ENCODE assay signal across 23 cellular contexts in genomic region chr1:223836586-223836985, GRCh38. TPM values are rescaled to one million over a fixed set of nuclear protein-coding genes. Genes with fewer than 3 reads are reported as not detected.
A peak's percentile ranks its signal among the peaks of the same experiment; 100 is the strongest.
DNase-seq lines count a peak whose midpoint lies in the region; ATAC-seq, FAIRE-seq and TF ChIP-seq lines count a peak whose summit lies in the region.
"Had no signal": no experiment of that assay in that cellular context is flagged by ENCODE, and none has a peak within 500 bp of the region (broad histone marks: within the 10 kb centered on the region; RNA-seq: fewer than 3 reads in every experiment).

No MANE protein-coding gene starts in this region.

- H3K36me3 ChIP-seq in Loucy (ENCODE audit: insufficient read depth, low read length) (no peaks in the 10 kb centered on the region), small intestine (ENCODE audit: control insufficient read depth in 2 of 2, insufficient read depth in 2 of 2, low read length in 2 of 2) (no peaks in the 10 kb centered on the region)
- H3K36me3 ChIP-seq: heart right ventricle had no signal

- WGBS in small intestine, 3 donors: 14 to 38% (median 29%) methylated on average over 1 of the region's 1 CpG

- H2AFZ ChIP-seq in Loucy (ENCODE audit: low read length): no peak overlapping the region

- peak overlapping the region; percentile 2 for H3K9ac ChIP-seq in Loucy (ENCODE audit: low read depth, low read length, poor library complexity, severe bottlenecking)

- H3K36me3 Mint-ChIP-seq in Calu3 (ENCODE audit: insufficient read depth, unreplicated experiment): no peaks in the 10 kb centered on the region
- H3K36me3 Mint-ChIP-seq: immature natural killer cell had no signal

- no peak for FAIRE-seq in small intestine (lab: Jason Lieb, UNC)
- FAIRE-seq: endometrium, GM18507 had no signal

- H3K27ac ChIP-seq in small intestine (ENCODE audit: low read depth in 1 of 2, low read length in 1 of 2): no peak overlapping the region

- peaks cover 3% of the 10 kb centered on the region; the same call in 1 of the 2 replicates for H3F3A ChIP-seq in Loucy (ENCODE audit: low read depth)

- no peak for ATAC-seq in GM19463 (IDR thresholded peaks at IDR 0.05; ENCODE audit: unreplicated experiment)

- H3K4me3 ChIP-seq in Loucy (ENCODE audit: low read length, poor library complexity, severe bottlenecking) (peak overlapping the region; percentile 20), epithelial cell of esophagus (ENCODE audit: low read length) (no peak overlapping the region), small intestine (ENCODE audit: low read depth in 1 of 2, low read length in 2 of 2) (no peak overlapping the region)
- H3K4me3 ChIP-seq: coronary artery, heart right ventricle had no signal

- H3K27ac Mint-ChIP-seq in Calu3 (ENCODE audit: unreplicated experiment): no peak overlapping the region
- H3K27ac Mint-ChIP-seq: activated naive CD8-positive, alpha-beta T cell treated with anti-CD3 and anti-CD28 coated beads, Interleukin-2, amount 50 U/mL, for 24 hours; brain; immature natural killer cell had no signal

- no peaks in the 10 kb centered on the region for H3K9me3 Mint-ChIP-seq in Calu3 (ENCODE audit: low read depth, unreplicated experiment)
- H3K9me3 Mint-ChIP-seq: activated naive CD8-positive, alpha-beta T cell treated with anti-CD3 and anti-CD28 coated beads, Interleukin-2, amount 50 U/mL, for 24 hours; brain; immature natural killer cell had no signal

- DNase-seq in Calu3 (peak; percentile 43), epithelial cell of esophagus (ENCODE audit: low read depth) (peak; percentile 50), small intestine (peak; percentile 54), OCI-M2 (lab: John Stamatoyannopoulos, UW; ENCODE audit: unreplicated experiment) (no peak), NCI-H128 (lab: John Stamatoyannopoulos, UW; ENCODE audit: unreplicated experiment) (no peak)
- DNase-seq: activated effector memory CD4-positive, alpha-beta T cell treated with anti-CD3 and anti-CD28 coated beads, Interleukin-2, amount 50 U/mL, for 16 hours; activated naive CD8-positive, alpha-beta T cell treated with anti-CD3 and anti-CD28 coated beads, Interleukin-2, amount 50 U/mL, for 24 hours; AML-193; Caco-2; HCEC 1CT; heart right ventricle; immature natural killer cell; NCI-H146; NCI-H526 treated with DMSO at 0.1 percent for 48 hours; occipital lobe; SIG-M5; stimulated activated CD4-positive, alpha-beta T cell treated with anti-CD3 and anti-CD28 coated beads, Interleukin-12 subunit alpha, Interleukin-12 subunit beta, amount 100 ng/mL, for 4 hours had no signal

- intact Hi-C loops in Calu3 (cut with micrococcal nuclease; ENCODE audit: unreplicated experiment): no loop called here

- no peaks in the 10 kb centered on the region for H3K4me1 Mint-ChIP-seq in Calu3 (ENCODE audit: low read depth, unreplicated experiment)

- H3K27me3 ChIP-seq in Loucy (ENCODE audit: insufficient read depth, low read length, poor library complexity, severe bottlenecking) (no peaks in the 10 kb centered on the region), small intestine (ENCODE audit: control insufficient read depth in 2 of 2, insufficient read depth in 2 of 2, low read length in 2 of 2) (no peaks in the 10 kb centered on the region)
- H3K27me3 ChIP-seq: heart right ventricle had no signal

- CTCF ChIA-PET in Calu3 (lab: Charles Lee): interaction anchor here (0.6 to 1.5 kb wide), 5 partner anchors 10 to 695 kb away, joined by 4 to 5 read pairs (median 4); no protein-coding TSS in a partner anchor

- H4K20me1 ChIP-seq in Loucy (ENCODE audit: insufficient read depth, low read length, poor library complexity, severe bottlenecking): peaks cover 82% of the 10 kb centered on the region

- peaks cover 98% of the 10 kb centered on the region for H3K79me2 ChIP-seq in Loucy (ENCODE audit: insufficient read depth, low read length)

- H3K4me1 ChIP-seq in Loucy (ENCODE audit: insufficient read depth, low read length, poor library complexity, severe bottlenecking) (peaks cover 74% of the 10 kb centered on the region), small intestine (ENCODE audit: control insufficient read depth in 2 of 2, insufficient read depth in 1 of 2, low read depth in 1 of 2, low read length in 1 of 2) (peaks cover 6 to 25% of the 10 kb centered on the region in 2 donors)

- H3K27me3 Mint-ChIP-seq in Calu3 (ENCODE audit: unreplicated experiment): no peaks in the 10 kb centered on the region
- H3K27me3 Mint-ChIP-seq: activated naive CD8-positive, alpha-beta T cell treated with anti-CD3 and anti-CD28 coated beads, Interleukin-2, amount 50 U/mL, for 24 hours; brain had no signal

- H3K4me2 ChIP-seq in Loucy (ENCODE audit: low read depth, low read length, poor library complexity, severe bottlenecking): peak overlapping the region; percentile 49

- no peaks in the 10 kb centered on the region for H3K9me3 ChIP-seq in Loucy (ENCODE audit: insufficient read depth, low read depth, low read length)
- H3K9me3 ChIP-seq in small intestine (ENCODE audit: control insufficient read depth, low read depth): no peaks in the 10 kb centered on the region
- H3K9me3 ChIP-seq: Caco-2, heart right ventricle had no signal

- TF ChIP-seq CTCF in Calu3 (IDR thresholded peaks at IDR 0.05; ENCODE audit: unreplicated experiment) (no peak), Loucy (conservative IDR thresholded peaks at IDR 0.05; ENCODE audit: low read length) (no peak), epithelial cell of esophagus (IDR thresholded peaks at IDR 0.05; ENCODE audit: insufficient read depth, low read depth, low read length, missing control alignments) (no peak)

- H3K9me2 ChIP-seq in Loucy (replicated peaks; ENCODE audit: low read depth, low read length): no peaks in the 10 kb centered on the region

- H3K4me3 Mint-ChIP-seq in Calu3 (ENCODE audit: low read depth, unreplicated experiment): no peak overlapping the region
- H3K4me3 Mint-ChIP-seq: activated naive CD8-positive, alpha-beta T cell treated with anti-CD3 and anti-CD28 coated beads, Interleukin-2, amount 50 U/mL, for 24 hours; brain; immature natural killer cell had no signal

- no TSS peak for BruUV-seq in Calu3 (replicated peaks; lab: Mats Ljungman, UMichigan)

RNA-seq across cellular contexts. Expression of gene TP53BP2, which starts 9.2 kb away (rescaled TPM):
- 59.5 and 66.4 TPM in 2 replicates for total RNA-seq in Calu3 (2022)
- 10 to 100 TPM; 10.8 to 11.5 (median 11.4) TPM for polyA plus RNA-seq in small intestine

Comparison
In these comparisons a context has a peak if more than half of its experiments do, and no peak if none do; other contexts are left out.
1. DNase-seq: peak in Calu3 (single experiment), epithelial cell of esophagus (single experiment) and small intestine (single experiment); none in OCI-M2 (single experiment) and NCI-H128 (single experiment).